8 cellular contexts compared by ENCODE assay signal in the genomic region with DNA sequence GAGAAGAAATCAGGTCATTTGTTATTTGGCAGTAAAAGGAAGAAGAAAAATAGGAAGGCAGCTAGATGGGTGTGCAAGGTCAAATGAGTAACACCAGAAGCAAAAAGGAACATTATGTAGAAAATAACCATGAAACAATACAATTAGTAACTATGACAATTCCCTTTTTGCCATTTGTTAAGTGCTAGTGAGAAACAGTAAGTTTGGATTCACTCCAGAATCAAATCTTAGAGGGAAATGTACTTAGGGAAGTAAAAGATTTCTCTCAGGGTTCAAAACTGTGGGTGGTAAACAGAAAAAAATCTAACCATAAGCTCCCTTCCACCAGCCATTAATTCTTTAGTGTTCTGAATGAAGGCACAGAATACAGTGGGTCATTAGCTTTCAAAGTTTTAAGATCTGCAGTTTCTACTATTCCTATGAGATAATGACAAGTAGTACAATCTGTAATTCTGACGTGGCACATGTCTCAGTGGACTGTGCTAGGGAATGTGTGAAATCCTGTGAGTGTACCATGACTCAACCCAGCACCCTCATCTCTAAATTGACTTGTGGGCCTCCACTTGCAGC. TPM values are rescaled to one million over a fixed set of nuclear protein-coding genes. Genes with fewer than 3 reads are reported as not detected.
A peak's percentile ranks its signal among the peaks of the same experiment; 100 is the strongest.
DNase-seq lines count a peak whose midpoint lies in the region; ATAC-seq and TF ChIP-seq lines count a peak whose summit lies in the region.

No MANE protein-coding gene starts in this region.

- BruUV-seq in Calu3 (replicated peaks; lab: Mats Ljungman, UMichigan), result no TSS peak

- no peaks in the 10 kb centered on the region for H3K9me3 Mint-ChIP-seq in Calu3 (ENCODE audit: low read depth, unreplicated experiment)
- H3K9me3 Mint-ChIP-seq in central memory CD8-positive, alpha-beta T cell, result no peaks in the 10 kb centered on the region
- no peaks in the 10 kb centered on the region for H3K9me3 Mint-ChIP-seq in natural killer cell

- H3K4me1 Mint-ChIP-seq in Calu3 (ENCODE audit: low read depth, unreplicated experiment) (peaks cover 44% of the 10 kb centered on the region), natural killer cell (peaks cover 60 to 68% of the 10 kb centered on the region in 2 donors)
- H3K4me1 Mint-ChIP-seq in central memory CD8-positive, alpha-beta T cell, result peaks cover 66% of the 10 kb centered on the region

- intact Hi-C loops in Calu3 (cut with micrococcal nuclease; ENCODE audit: unreplicated experiment) (no loop called here), natural killer cell (cut with micrococcal nuclease) (no loop called here)

- CTCF ChIA-PET in Calu3 (lab: Charles Lee), result no interaction called here

- H3K27ac Mint-ChIP-seq in Calu3 (ENCODE audit: unreplicated experiment), result peak overlapping the region; percentile 2
- H3K27ac Mint-ChIP-seq in central memory CD8-positive, alpha-beta T cell (ENCODE audit: low read depth), result no peak overlapping the region
- peak overlapping the region; percentile 2 to 64 for H3K27ac Mint-ChIP-seq in natural killer cell

- TF ChIP-seq CTCF in Calu3 (IDR thresholded peaks at IDR 0.05; ENCODE audit: unreplicated experiment) (no peak), natural killer cell (IDR thresholded peaks at IDR 0.05) (no peak)

- DNase-seq in Calu3 (no peak), natural killer cell (no peak), NCI-H345 treated with DMSO at 0.1 percent for 48 hours (lab: John Stamatoyannopoulos, UW; ENCODE audit: unreplicated experiment) (no peak)
- no peak for DNase-seq in central memory CD8-positive, alpha-beta T cell (ENCODE audit: low spot score in 2 of 2)

- no peak overlapping the region for H3K4me3 Mint-ChIP-seq in Calu3 (ENCODE audit: low read depth, unreplicated experiment)
- no peak overlapping the region for H3K4me3 Mint-ChIP-seq in central memory CD8-positive, alpha-beta T cell
- H3K4me3 Mint-ChIP-seq in natural killer cell, result peak overlapping the region; percentile 9

- no peaks in the 10 kb centered on the region for H3K36me3 Mint-ChIP-seq in Calu3 (ENCODE audit: insufficient read depth, unreplicated experiment)
- peaks cover 2% of the 10 kb centered on the region for H3K36me3 Mint-ChIP-seq in central memory CD8-positive, alpha-beta T cell (ENCODE audit: insufficient read depth)
- no peaks in the 10 kb centered on the region for H3K36me3 Mint-ChIP-seq in natural killer cell

- no peaks in the 10 kb centered on the region for H3K27me3 Mint-ChIP-seq in Calu3 (ENCODE audit: unreplicated experiment)
- H3K27me3 Mint-ChIP-seq in central memory CD8-positive, alpha-beta T cell, result no peaks in the 10 kb centered on the region
- no peaks in the 10 kb centered on the region for H3K27me3 Mint-ChIP-seq in natural killer cell (ENCODE audit: low read depth in 2 of 2)

- ATAC-seq in HG03565 (IDR thresholded peaks at IDR 0.05; ENCODE audit: unreplicated experiment), result peak; percentile 37
- peak; percentile 84 for ATAC-seq in central memory CD8-positive, alpha-beta T cell (replicated peaks; ENCODE audit: extremely low read depth, poor library complexity, severe bottlenecking)
- peak; percentile 88 to 94 (median 93) for ATAC-seq in natural killer cell
- no peak for ATAC-seq in GM21717 (IDR thresholded peaks at IDR 0.05; ENCODE audit: unreplicated experiment)
- ATAC-seq in HG03469 (IDR thresholded peaks at IDR 0.05; ENCODE audit: unreplicated experiment), result no peak
- no peak for ATAC-seq in HG02973 (IDR thresholded peaks at IDR 0.05; ENCODE audit: unreplicated experiment)

RNA-seq across cellular contexts. Expression of gene REPS1, which starts 17.1 kb away (rescaled TPM):
- 24.1 and 29.5 TPM in 2 replicates for total RNA-seq in Calu3 (2022)
- 10 to 100 TPM; 59.9 to 80.4 (median 66.4) TPM for total RNA-seq in natural killer cell

RNA-seq across cellular contexts. Expression of gene ABRACL, which starts 57.6 kb away (rescaled TPM):
- total RNA-seq in Calu3 (2022), result 36.1 and 40.4 TPM in 2 replicates
- total RNA-seq in natural killer cell, result 10 to 100 TPM; 36.4 to 39.9 (median 37.5) TPM

Comparison
In these comparisons a context has a peak if more than half of its experiments do, and no peak if none do; other contexts are left out.
1. ATAC-seq: peak in HG03565 (single experiment), central memory CD8-positive, alpha-beta T cell (single experiment) and natural killer cell (3 of 3); none in GM21717 (single experiment), HG03469 (single experiment) and HG02973 (single experiment).